In the genomic region with DNA sequence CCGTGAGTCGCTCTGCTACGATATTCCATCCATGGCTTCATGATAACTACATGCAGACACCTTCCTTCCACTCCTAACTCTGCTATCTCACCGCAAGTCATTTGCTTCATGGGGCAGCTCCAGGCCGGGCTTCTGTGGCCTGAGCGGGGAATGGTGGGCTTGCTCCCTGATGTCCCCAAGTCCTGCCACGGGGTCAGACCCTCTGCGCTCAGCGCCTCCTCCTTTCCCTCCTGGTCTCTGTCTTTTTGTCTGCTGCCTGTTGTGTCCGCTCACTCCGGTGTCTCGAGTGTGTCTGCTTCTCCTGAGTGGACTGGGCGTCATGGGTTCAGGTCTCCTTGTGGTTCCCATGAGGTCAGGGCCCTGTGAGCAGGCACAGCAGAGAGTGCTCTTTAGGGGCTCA, we compare ENCODE assay signal across 29 cellular contexts.
"Had no signal": no experiment of that assay in that cellular context is flagged by ENCODE, and none has a peak within 500 bp of the region (broad histone marks: within the 10 kb centered on the region; RNA-seq: fewer than 3 reads in every experiment).

No MANE protein-coding gene starts in this region.

- H3K36me3 Mint-ChIP-seq: memory B cell; naive thymus-derived CD4-positive, alpha-beta T cell; stimulated activated effector memory CD8-positive, alpha-beta T cell treated with anti-CD3 and anti-CD28 coated beads, Interleukin-12 subunit alpha, Interleukin-12 subunit beta, amount 100 ng/mL, for 72 hours had no signal

- ATAC-seq: esophagus mucosa; gastrocnemius medialis; heart left ventricle; left lobe of liver; naive thymus-derived CD4-positive, alpha-beta T cell; pancreas; right cardiac atrium; stimulated activated effector memory CD8-positive, alpha-beta T cell treated with anti-CD3 and anti-CD28 coated beads, Interleukin-12 subunit alpha, Interleukin-12 subunit beta, amount 100 ng/mL, for 72 hours had no signal

- H3K9me3 ChIP-seq: colonic mucosa, gastrocnemius medialis, heart left ventricle, neutrophil, pancreas, prostate gland, sigmoid colon, thoracic aorta, tibial nerve, upper lobe of left lung, uterus had no signal

- H3K9me3 Mint-ChIP-seq: dendritic cell treated with granulocyte-macrophage colony-stimulating factor and Interleukin-4, amounts not matched to agents 40 ng/mL and 50 ng/mL, for 4 days; endodermal cell; memory B cell; naive thymus-derived CD4-positive, alpha-beta T cell; nephron; stimulated activated effector memory CD8-positive, alpha-beta T cell treated with anti-CD3 and anti-CD28 coated beads, Interleukin-12 subunit alpha, Interleukin-12 subunit beta, amount 100 ng/mL, for 72 hours had no signal

- H3K4me3 Mint-ChIP-seq: dendritic cell treated with granulocyte-macrophage colony-stimulating factor and Interleukin-4, amounts not matched to agents 40 ng/mL and 50 ng/mL, for 4 days; endodermal cell; memory B cell; naive thymus-derived CD4-positive, alpha-beta T cell; nephron; stimulated activated effector memory CD8-positive, alpha-beta T cell treated with anti-CD3 and anti-CD28 coated beads, Interleukin-12 subunit alpha, Interleukin-12 subunit beta, amount 100 ng/mL, for 72 hours had no signal

- DNase-seq: colonic mucosa; effector CD8-positive, alpha-beta T cell; endodermal cell; foreskin fibroblast; gastrocnemius medialis; kidney; midbrain; naive thymus-derived CD4-positive, alpha-beta T cell; right cardiac atrium; sigmoid colon; stimulated activated CD4-positive, alpha-beta T cell treated with anti-CD3 and anti-CD28 coated beads, Interleukin-2, amount 100 ng/mL, for 24 hours; stimulated activated CD4-positive, alpha-beta T cell treated with anti-CD3 and anti-CD28 coated beads, Interleukin-4, amount 100 ng/mL, for 24 hours; stimulated activated naive CD4-positive, alpha-beta T cell treated with Interleukin-2 at 50 U/mL for 16 hours; uterus had no signal

- H3K36me3 ChIP-seq: colonic mucosa, gastrocnemius medialis, heart left ventricle, neutrophil, pancreas, prostate gland, sigmoid colon, thoracic aorta, tibial nerve, upper lobe of left lung, uterus had no signal

- H3K27me3 ChIP-seq: pancreas had no signal

- H3K27ac Mint-ChIP-seq: dendritic cell treated with granulocyte-macrophage colony-stimulating factor and Interleukin-4, amounts not matched to agents 40 ng/mL and 50 ng/mL, for 4 days; endodermal cell; memory B cell; nephron; stimulated activated effector memory CD8-positive, alpha-beta T cell treated with anti-CD3 and anti-CD28 coated beads, Interleukin-12 subunit alpha, Interleukin-12 subunit beta, amount 100 ng/mL, for 72 hours had no signal

- H3K4me3 ChIP-seq: colonic mucosa, gastrocnemius medialis, heart left ventricle, hepatocyte, lung, pancreas, prostate gland, sigmoid colon, thoracic aorta, tibial nerve, upper lobe of left lung, uterus had no signal

- H3K4me1 Mint-ChIP-seq: memory B cell; nephron; stimulated activated effector memory CD8-positive, alpha-beta T cell treated with anti-CD3 and anti-CD28 coated beads, Interleukin-12 subunit alpha, Interleukin-12 subunit beta, amount 100 ng/mL, for 72 hours had no signal
